16 cellular contexts compared by ENCODE assay signal in genomic region chr1:233459470-233459945, GRCh38.
A peak's percentile ranks its signal among the peaks of the same experiment; 100 is the strongest.
DNase-seq lines count a peak whose midpoint lies in the region; ATAC-seq lines count a peak whose summit lies in the region.
"Had no signal": no experiment of that assay in that cellular context is flagged by ENCODE, and none has a peak within 500 bp of the region (broad histone marks: within the 10 kb centered on the region; RNA-seq: fewer than 3 reads in every experiment).

No MANE protein-coding gene starts in this region.

- CTCF ChIA-PET in activated naive CD4-positive, alpha-beta T cell treated with anti-CD3 and anti-CD28 coated beads for 36 hours (lab: Charles Lee), result interaction anchor here (0.9 kb wide), 1 partner anchor 19 kb away, joined by 3 read pairs; no protein-coding TSS in a partner anchor

- H3K27ac Mint-ChIP-seq in activated naive CD4-positive, alpha-beta T cell treated with anti-CD3 and anti-CD28 coated beads for 36 hours, result no peak overlapping the region
- H3K27ac Mint-ChIP-seq in stimulated activated naive CD8-positive, alpha-beta T cell treated with anti-CD3 and anti-CD28 coated beads, Interleukin-15, amount 100 ng/mL, for 72 hours, result no peak overlapping the region
- H3K27ac Mint-ChIP-seq in activated T-helper 1 cell treated with anti-CD3 and anti-CD28 coated beads, Interleukin-12 subunit alpha, Interleukin-12 subunit beta, Interleukin-2, Interleukin-4 antibody, amounts not matched to agents 30 ng/mL and 10 ng/mL and 1 ng/mL, durations not matched to agents 14 hours and 24 hours and 36 hours, result no peak overlapping the region
- H3K27ac Mint-ChIP-seq: activated B cell treated with CpG ODN at 0.5 μM for 24 hours; CD4-positive, alpha-beta T cell had no signal

- peak; percentile 11 for DNase-seq in activated naive CD4-positive, alpha-beta T cell treated with anti-CD3 and anti-CD28 coated beads for 36 hours
- no peak for DNase-seq in activated naive CD4-positive, alpha-beta T cell treated with anti-CD3 and anti-CD28 coated beads, Interleukin-2, amount 50 U/mL, for 16 hours
- DNase-seq in stimulated activated naive CD8-positive, alpha-beta T cell treated with anti-CD3 and anti-CD28 coated beads, Interleukin-15, amount 100 ng/mL, for 72 hours, result no peak
- no peak for DNase-seq in activated T-helper 1 cell treated with anti-CD3 and anti-CD28 coated beads, Interleukin-12 subunit alpha, Interleukin-12 subunit beta, Interleukin-2, Interleukin-4 antibody, amounts not matched to agents 30 ng/mL and 10 ng/mL and 1 ng/mL, durations not matched to agents 14 hours and 24 hours and 36 hours (ENCODE audit: low spot score)
- DNase-seq in activated gamma-delta T cell (lab: John Stamatoyannopoulos, UW), result no peak
- DNase-seq: activated B cell treated with CpG ODN at 0.5 μM for 24 hours; CD4-positive, alpha-beta T cell; cerebellar nuclear complex; left cardiac atrium; NCI-H1436 treated with DMSO at 0.1 percent for 48 hours; PC-3; SW 1271 had no signal

- ATAC-seq in GM21786 (IDR thresholded peaks at IDR 0.05; ENCODE audit: unreplicated experiment) (peak; percentile 79), HG03175 (IDR thresholded peaks at IDR 0.05; ENCODE audit: unreplicated experiment) (peak; percentile 43), HG03139 (IDR thresholded peaks at IDR 0.05; ENCODE audit: unreplicated experiment) (no peak)
- ATAC-seq in stimulated activated naive CD8-positive, alpha-beta T cell treated with anti-CD3 and anti-CD28 coated beads, Interleukin-15, amount 100 ng/mL, for 72 hours, result peak; percentile 31
- ATAC-seq: A549, PC-3 had no signal

- intact Hi-C loops in activated naive CD4-positive, alpha-beta T cell treated with anti-CD3 and anti-CD28 coated beads for 36 hours (cut with micrococcal nuclease), result no loop called here
- intact Hi-C loops in activated T-helper 1 cell treated with anti-CD3 and anti-CD28 coated beads, Interleukin-12 subunit alpha, Interleukin-12 subunit beta, Interleukin-2, Interleukin-4 antibody, amounts not matched to agents 30 ng/mL and 10 ng/mL and 1 ng/mL, durations not matched to agents 14 hours and 24 hours and 36 hours (cut with micrococcal nuclease), result no loop called here

- H3K9me3 Mint-ChIP-seq in activated naive CD4-positive, alpha-beta T cell treated with anti-CD3 and anti-CD28 coated beads for 36 hours, result no peaks in the 10 kb centered on the region
- no peaks in the 10 kb centered on the region for H3K9me3 Mint-ChIP-seq in stimulated activated naive CD8-positive, alpha-beta T cell treated with anti-CD3 and anti-CD28 coated beads, Interleukin-15, amount 100 ng/mL, for 72 hours
- no peaks in the 10 kb centered on the region for H3K9me3 Mint-ChIP-seq in activated T-helper 1 cell treated with anti-CD3 and anti-CD28 coated beads, Interleukin-12 subunit alpha, Interleukin-12 subunit beta, Interleukin-2, Interleukin-4 antibody, amounts not matched to agents 30 ng/mL and 10 ng/mL and 1 ng/mL, durations not matched to agents 14 hours and 24 hours and 36 hours
- H3K9me3 Mint-ChIP-seq: activated B cell treated with CpG ODN at 0.5 μM for 24 hours; CD4-positive, alpha-beta T cell had no signal

- H3K36me3 Mint-ChIP-seq in activated naive CD4-positive, alpha-beta T cell treated with anti-CD3 and anti-CD28 coated beads for 36 hours (ENCODE audit: low read depth), result no peaks in the 10 kb centered on the region
- no peaks in the 10 kb centered on the region for H3K36me3 Mint-ChIP-seq in activated T-helper 1 cell treated with anti-CD3 and anti-CD28 coated beads, Interleukin-12 subunit alpha, Interleukin-12 subunit beta, Interleukin-2, Interleukin-4 antibody, amounts not matched to agents 30 ng/mL and 10 ng/mL and 1 ng/mL, durations not matched to agents 14 hours and 24 hours and 36 hours (ENCODE audit: low read depth)

- H3K4me3 Mint-ChIP-seq in activated naive CD4-positive, alpha-beta T cell treated with anti-CD3 and anti-CD28 coated beads for 36 hours, result no peak overlapping the region
- H3K4me3 Mint-ChIP-seq in stimulated activated naive CD8-positive, alpha-beta T cell treated with anti-CD3 and anti-CD28 coated beads, Interleukin-15, amount 100 ng/mL, for 72 hours, result no peak overlapping the region
- H3K4me3 Mint-ChIP-seq in activated T-helper 1 cell treated with anti-CD3 and anti-CD28 coated beads, Interleukin-12 subunit alpha, Interleukin-12 subunit beta, Interleukin-2, Interleukin-4 antibody, amounts not matched to agents 30 ng/mL and 10 ng/mL and 1 ng/mL, durations not matched to agents 14 hours and 24 hours and 36 hours, result no peak overlapping the region
- H3K4me3 Mint-ChIP-seq: activated B cell treated with CpG ODN at 0.5 μM for 24 hours; CD4-positive, alpha-beta T cell had no signal

- no peaks in the 10 kb centered on the region for H3K4me1 Mint-ChIP-seq in activated naive CD4-positive, alpha-beta T cell treated with anti-CD3 and anti-CD28 coated beads for 36 hours (ENCODE audit: low read depth)
- peaks cover 5% of the 10 kb centered on the region for H3K4me1 Mint-ChIP-seq in stimulated activated naive CD8-positive, alpha-beta T cell treated with anti-CD3 and anti-CD28 coated beads, Interleukin-15, amount 100 ng/mL, for 72 hours
- H3K4me1 Mint-ChIP-seq in activated T-helper 1 cell treated with anti-CD3 and anti-CD28 coated beads, Interleukin-12 subunit alpha, Interleukin-12 subunit beta, Interleukin-2, Interleukin-4 antibody, amounts not matched to agents 30 ng/mL and 10 ng/mL and 1 ng/mL, durations not matched to agents 14 hours and 24 hours and 36 hours (ENCODE audit: low read depth), result no peaks in the 10 kb centered on the region
- H3K4me1 Mint-ChIP-seq: activated B cell treated with CpG ODN at 0.5 μM for 24 hours had no signal

- H3K27me3 Mint-ChIP-seq in activated naive CD4-positive, alpha-beta T cell treated with anti-CD3 and anti-CD28 coated beads for 36 hours (ENCODE audit: low read depth), result peaks cover 3% of the 10 kb centered on the region
- no peaks in the 10 kb centered on the region for H3K27me3 Mint-ChIP-seq in stimulated activated naive CD8-positive, alpha-beta T cell treated with anti-CD3 and anti-CD28 coated beads, Interleukin-15, amount 100 ng/mL, for 72 hours
- H3K27me3 Mint-ChIP-seq in activated T-helper 1 cell treated with anti-CD3 and anti-CD28 coated beads, Interleukin-12 subunit alpha, Interleukin-12 subunit beta, Interleukin-2, Interleukin-4 antibody, amounts not matched to agents 30 ng/mL and 10 ng/mL and 1 ng/mL, durations not matched to agents 14 hours and 24 hours and 36 hours (ENCODE audit: insufficient read depth), result peaks cover 4% of the 10 kb centered on the region
- H3K27me3 Mint-ChIP-seq: CD4-positive, alpha-beta T cell had no signal
